In genomic region chr7:6590645-6591110, GRCh38 we compare ENCODE assay signal across 1 cellular context.
TF ChIP-seq lines count a peak whose summit lies in the region.

No MANE protein-coding gene starts in this region.

TF ChIP-seq in endothelial cell of umbilical vein, 7 proteins besides CTCF, POLR2A, EP300 and RAD21:
- TF ChIP-seq MYC (IDR thresholded peaks at IDR 0.05; ENCODE audit: low read depth, low read length) (no peak), MAX (IDR thresholded peaks at IDR 0.05; ENCODE audit: insufficient read depth, insufficient read length) (no peak)
TF ChIP-seq in endothelial cell of umbilical vein: peak in this region for 0.
